2 cellular contexts compared by ENCODE assay signal in the genomic region with DNA sequence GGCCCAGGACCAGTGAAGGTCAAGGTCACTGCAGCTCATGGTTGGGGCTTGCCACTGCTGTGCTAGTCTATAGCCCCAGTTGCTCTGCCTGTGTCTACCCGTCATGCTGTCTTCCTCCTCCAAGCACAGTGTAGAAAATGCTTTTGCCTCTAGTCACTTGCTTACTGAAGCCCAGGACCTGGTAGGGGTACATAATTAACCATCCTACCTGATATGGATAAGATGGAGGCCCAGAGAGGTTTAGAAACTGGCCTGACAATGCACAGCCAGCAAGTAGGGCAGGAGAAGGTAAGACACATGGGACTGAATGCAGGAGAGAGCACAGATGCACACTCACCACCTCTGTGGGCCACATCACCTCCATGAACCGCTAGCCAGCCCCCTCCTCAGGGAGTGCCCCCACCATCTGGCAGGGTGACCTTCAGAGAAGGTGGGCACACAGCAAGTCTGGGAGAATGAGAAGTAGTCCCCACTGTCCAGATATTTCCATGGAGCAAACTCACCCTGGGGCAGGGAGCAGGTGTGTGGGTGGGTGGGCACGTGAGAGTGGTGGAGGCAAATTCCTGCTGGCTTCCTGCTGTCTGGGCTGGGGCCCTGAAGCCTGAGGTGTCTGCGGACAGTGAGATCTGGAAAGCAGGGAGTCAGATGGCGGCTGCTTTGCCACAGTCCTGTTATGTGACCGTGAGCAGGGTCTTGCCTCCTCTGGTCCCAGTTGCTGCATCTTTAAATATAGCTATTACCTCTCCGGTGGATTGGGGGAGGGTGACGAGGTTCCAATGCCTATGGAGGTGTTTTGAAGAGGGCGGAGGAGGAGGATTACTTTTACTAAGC.
A peak's percentile ranks its signal among the peaks of the same experiment; 100 is the strongest.
TF ChIP-seq lines count a peak whose summit lies in the region.

No MANE protein-coding gene starts in this region.

TF ChIP-seq in GM12891, 5 proteins besides CTCF, POLR2A, EP300 and RAD21:
- TF ChIP-seq POLR2AphosphoS5 (IDR thresholded peaks at IDR 0.05; ENCODE audit: low read depth, low read length) (no peak), TAF1 (IDR thresholded peaks at IDR 0.05; ENCODE audit: low read depth, low read length) (no peak)

TF ChIP-seq in HepG2, 621 proteins besides CTCF, POLR2A, EP300 and RAD21 (continues in another document):
- TF ChIP-seq RAD51 (IDR thresholded peaks at IDR 0.05; ENCODE audit: borderline replicate concordance) (no peak), ZNF281 (CRISPR knock-in tag; IDR thresholded peaks at IDR 0.05; ENCODE audit: borderline replicate concordance) (peak; percentile 54; the same call in 1 of the 2 replicates), KDM3A (CRISPR knock-in tag; IDR thresholded peaks at IDR 0.05; ENCODE audit: low read depth) (0 out of 2 replicates have a peak, but pooled peaks have one; percentile 71), CEBPB (IDR thresholded peaks at IDR 0.05; ENCODE audit: borderline replicate concordance, low read depth, low read length) (no peak), CC2D1A (CRISPR knock-in tag; IDR thresholded peaks at IDR 0.05) (peak; percentile 88; the same call in 1 of the 2 replicates), XRCC5 (optimal IDR thresholded peaks at IDR 0.05; ENCODE audit: low read length) (no peak), ZSCAN30 (CRISPR knock-in tag; IDR thresholded peaks at IDR 0.05) (no peak), MLX (CRISPR knock-in tag; IDR thresholded peaks at IDR 0.05) (peak; percentile 93; the same call in 1 of the 2 replicates), ZNF441 (CRISPR knock-in tag; IDR thresholded peaks at IDR 0.05; ENCODE audit: borderline replicate concordance) (no peak; the same call in none of the 2 replicates), ZNF660 (CRISPR knock-in tag; IDR thresholded peaks at IDR 0.05; ENCODE audit: borderline replicate concordance, low read depth) (no peak), SAP130 (CRISPR knock-in tag; IDR thresholded peaks at IDR 0.05; ENCODE audit: low read depth) (no peak; the same call in none of the 2 replicates), ZFP82 (CRISPR knock-in tag; IDR thresholded peaks at IDR 0.05; ENCODE audit: borderline replicate concordance) (0 out of 2 replicates have a peak, but pooled peaks have one; percentile 7), PHF20 (CRISPR knock-in tag; IDR thresholded peaks at IDR 0.05) (peak; percentile 7; the same call in 1 of the 2 replicates), RELA (CRISPR knock-in tag; IDR thresholded peaks at IDR 0.05) (peak; percentile 95; the same call in 1 of the 2 replicates), MLLT10 (CRISPR knock-in tag; IDR thresholded peaks at IDR 0.05) (no peak), ATF7 (IDR thresholded peaks at IDR 0.05) (no peak), ATF7 (CRISPR knock-in tag; IDR thresholded peaks at IDR 0.05) (no peak; the same call in 1 of the 2 replicates), RXRA (CRISPR knock-in tag; IDR thresholded peaks at IDR 0.05) (0 out of 2 replicates have a peak, but pooled peaks have one; percentile 98), ZNF792 (CRISPR knock-in tag; IDR thresholded peaks at IDR 0.05) (peak; percentile 97), TARDBP (CRISPR knock-in tag; IDR thresholded peaks at IDR 0.05) (peak; percentile 98), STAG1 (CRISPR knock-in tag; IDR thresholded peaks at IDR 0.05) (peak; percentile 26), NR1H2 (CRISPR knock-in tag; IDR thresholded peaks at IDR 0.05; ENCODE audit: borderline replicate concordance, low read depth) (peak; percentile 29; the same call in 1 of the 2 replicates), MED8 (CRISPR knock-in tag; IDR thresholded peaks at IDR 0.05; ENCODE audit: insufficient replicate concordance) (no peak), ZNF264 (CRISPR knock-in tag; IDR thresholded peaks at IDR 0.05) (peak; percentile 89; the same call in 1 of the 2 replicates), ZBTB40 (IDR thresholded peaks at IDR 0.05) (no peak), ZBTB40 (CRISPR knock-in tag; IDR thresholded peaks at IDR 0.05) (peak; percentile 84), ZNF20 (CRISPR knock-in tag; IDR thresholded peaks at IDR 0.05) (no peak), AHR (CRISPR knock-in tag; IDR thresholded peaks at IDR 0.05) (peak; percentile 89; the same call in 1 of the 2 replicates), ZNF335 (CRISPR knock-in tag; IDR thresholded peaks at IDR 0.05) (0 out of 2 replicates have a peak, but pooled peaks have one; percentile 72), ZNF773 (CRISPR knock-in tag; IDR thresholded peaks at IDR 0.05; ENCODE audit: borderline replicate concordance) (0 out of 2 replicates have a peak, but pooled peaks have one; percentile 11), TSC22D2 (CRISPR knock-in tag; IDR thresholded peaks at IDR 0.05; ENCODE audit: borderline replicate concordance) (no peak; the same call in 1 of the 2 replicates), HIVEP1 (CRISPR knock-in tag; IDR thresholded peaks at IDR 0.05) (no peak), ZNF83 (CRISPR knock-in tag; IDR thresholded peaks at IDR 0.05; ENCODE audit: borderline replicate concordance) (no peak), ZNF224 (CRISPR knock-in tag; IDR thresholded peaks at IDR 0.05) (0 out of 2 replicates have a peak, but pooled peaks have one; percentile 1), PCBP1 (IDR thresholded peaks at IDR 0.05; ENCODE audit: borderline replicate concordance, low read depth, low read length) (no peak), ZNF749 (CRISPR knock-in tag; IDR thresholded peaks at IDR 0.05; ENCODE audit: borderline replicate concordance) (0 out of 2 replicates have a peak, but pooled peaks have one; percentile 23), NFKB2 (CRISPR knock-in tag; IDR thresholded peaks at IDR 0.05; ENCODE audit: borderline replicate concordance) (0 out of 2 replicates have a peak, but pooled peaks have one; percentile 12), ZNF597 (CRISPR knock-in tag; IDR thresholded peaks at IDR 0.05) (no peak), DNMT1 (CRISPR knock-in tag; IDR thresholded peaks at IDR 0.05) (0 out of 2 replicates have a peak, but pooled peaks have one; percentile 25), ZNF546 (CRISPR knock-in tag; conservative IDR thresholded peaks at IDR 0.05) (peak; percentile 91), ZNF615 (CRISPR knock-in tag; IDR thresholded peaks at IDR 0.05; ENCODE audit: borderline replicate concordance) (no peak)
- TF ChIP-seq, protein P1, sequence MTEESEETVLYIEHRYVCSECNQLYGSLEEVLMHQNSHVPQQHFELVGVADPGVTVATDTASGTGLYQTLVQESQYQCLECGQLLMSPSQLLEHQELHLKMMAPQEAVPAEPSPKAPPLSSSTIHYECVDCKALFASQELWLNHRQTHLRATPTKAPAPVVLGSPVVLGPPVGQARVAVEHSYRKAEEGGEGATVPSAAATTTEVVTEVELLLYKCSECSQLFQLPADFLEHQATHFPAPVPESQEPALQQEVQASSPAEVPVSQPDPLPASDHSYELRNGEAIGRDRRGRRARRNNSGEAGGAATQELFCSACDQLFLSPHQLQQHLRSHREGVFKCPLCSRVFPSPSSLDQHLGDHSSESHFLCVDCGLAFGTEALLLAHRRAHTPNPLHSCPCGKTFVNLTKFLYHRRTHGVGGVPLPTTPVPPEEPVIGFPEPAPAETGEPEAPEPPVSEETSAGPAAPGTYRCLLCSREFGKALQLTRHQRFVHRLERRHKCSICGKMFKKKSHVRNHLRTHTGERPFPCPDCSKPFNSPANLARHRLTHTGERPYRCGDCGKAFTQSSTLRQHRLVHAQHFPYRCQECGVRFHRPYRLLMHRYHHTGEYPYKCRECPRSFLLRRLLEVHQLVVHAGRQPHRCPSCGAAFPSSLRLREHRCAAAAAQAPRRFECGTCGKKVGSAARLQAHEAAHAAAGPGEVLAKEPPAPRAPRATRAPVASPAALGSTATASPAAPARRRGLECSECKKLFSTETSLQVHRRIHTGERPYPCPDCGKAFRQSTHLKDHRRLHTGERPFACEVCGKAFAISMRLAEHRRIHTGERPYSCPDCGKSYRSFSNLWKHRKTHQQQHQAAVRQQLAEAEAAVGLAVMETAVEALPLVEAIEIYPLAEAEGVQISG (CRISPR knock-in tag; IDR thresholded peaks at IDR 0.05), result peak; percentile 23; the same call in 1 of the 2 replicates
- TF ChIP-seq, protein P2, sequence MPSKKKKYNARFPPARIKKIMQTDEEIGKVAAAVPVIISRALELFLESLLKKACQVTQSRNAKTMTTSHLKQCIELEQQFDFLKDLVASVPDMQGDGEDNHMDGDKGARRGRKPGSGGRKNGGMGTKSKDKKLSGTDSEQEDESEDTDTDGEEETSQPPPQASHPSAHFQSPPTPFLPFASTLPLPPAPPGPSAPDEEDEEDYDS (CRISPR knock-in tag; IDR thresholded peaks at IDR 0.05), result peak; percentile 75
